Comparison of ENCODE assay signal across 7 cellular contexts in the genomic region with DNA sequence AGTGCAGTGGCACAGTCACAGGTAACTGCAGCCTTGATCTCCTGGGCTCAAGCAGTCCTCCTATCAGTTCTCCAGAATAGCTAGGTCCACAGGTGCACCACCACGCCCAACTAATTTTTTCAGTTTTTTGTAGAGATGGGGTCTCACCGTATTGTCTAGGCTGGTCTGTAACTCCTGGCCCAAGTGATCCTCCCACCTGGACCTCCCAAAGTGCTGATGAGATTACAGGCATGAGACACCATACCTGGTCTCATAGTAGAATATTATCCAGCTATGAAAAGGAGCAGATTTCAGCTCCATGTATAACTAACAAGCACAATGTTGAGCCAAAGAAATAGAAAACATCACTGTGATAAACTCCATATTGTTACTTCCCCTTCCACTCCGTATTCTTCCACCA.
"Had no signal": no experiment of that assay in that cellular context is flagged by ENCODE, and none has a peak within 500 bp of the region (broad histone marks: within the 10 kb centered on the region; RNA-seq: fewer than 3 reads in every experiment).

No MANE protein-coding gene starts in this region.

- ATAC-seq: HepG2 had no signal

- H3K27ac Mint-ChIP-seq: IgD-negative memory B cell had no signal

- H3K4me3 Mint-ChIP-seq: IgD-negative memory B cell had no signal

- H3K27ac ChIP-seq: HL-60 had no signal

- FAIRE-seq: HepG2, HTR-8/SVneo had no signal

- H3K27me3 Mint-ChIP-seq: IgD-negative memory B cell had no signal

- DNase-seq: IMR-90, KBM-7, KG1 had no signal
